21 cellular contexts compared by ENCODE assay signal in genomic region chr2:84498150-84498799, GRCh38. TPM values are rescaled to one million over a fixed set of nuclear protein-coding genes. Genes with fewer than 3 reads are reported as not detected.
A peak's percentile ranks its signal among the peaks of the same experiment; 100 is the strongest.
DNase-seq lines count a peak whose midpoint lies in the region; ATAC-seq and TF ChIP-seq lines count a peak whose summit lies in the region.
"Had no signal": no experiment of that assay in that cellular context is flagged by ENCODE, and none has a peak within 500 bp of the region (broad histone marks: within the 10 kb centered on the region; RNA-seq: fewer than 3 reads in every experiment).

No MANE protein-coding gene starts in this region.

- peak overlapping the region; percentile 43 for H3K27ac Mint-ChIP-seq in CD4-positive, alpha-beta T cell
- H3K27ac Mint-ChIP-seq in naive thymus-derived CD8-positive, alpha-beta T cell = peak overlapping the region; percentile 6 to 77 (median 46)

- CTCF ChIA-PET in CD4-positive, alpha-beta T cell (lab: Charles Lee) = interaction anchor here (0.8 to 1.9 kb wide), 4 partner anchors 16 to 428 kb away, joined by 3 to 18 read pairs (median 6); no protein-coding TSS in a partner anchor

- peaks cover 12% of the 10 kb centered on the region for H3K9me3 Mint-ChIP-seq in activated T-cell treated with anti-CD3 and anti-CD28 coated beads, Interleukin-2, amount 50 U/mL, for 4 hours
- peaks cover 1% of the 10 kb centered on the region for H3K9me3 Mint-ChIP-seq in CD4-positive, alpha-beta T cell
- peaks cover 0 to 10% (median 2%) of the 10 kb centered on the region in 9 donors for H3K9me3 Mint-ChIP-seq in naive thymus-derived CD8-positive, alpha-beta T cell

- ATAC-seq in activated T-cell treated with anti-CD3 and anti-CD28 coated beads, Interleukin-2, amount 50 U/mL, for 4 hours = peak; percentile 46 to 51
- ATAC-seq in CD4-positive, alpha-beta T cell (ENCODE audit: poor library complexity) = no peak
- no peak for ATAC-seq in naive thymus-derived CD8-positive, alpha-beta T cell
- no peak for ATAC-seq in HG03097 (IDR thresholded peaks at IDR 0.05; ENCODE audit: low FRiP score, unreplicated experiment)
- ATAC-seq: A549, PC-3 had no signal

- H3K4me1 ChIP-seq in OCI-LY3 (ENCODE audit: low read length) = peaks cover 45% of the 10 kb centered on the region
- H3K4me1 ChIP-seq: BLaER1 had no signal

- no peaks in the 10 kb centered on the region for H3K9me3 ChIP-seq in CD4-positive, alpha-beta T cell (ENCODE audit: control insufficient read depth, low read length)
- H3K9me3 ChIP-seq in OCI-LY3 (ENCODE audit: insufficient read depth, low read length) = peaks cover under 1% of the 10 kb centered on the region; the same call in 1 of the 2 replicates
- H3K9me3 ChIP-seq: A549, BLaER1, MG63 had no signal

- H3K27me3 Mint-ChIP-seq in activated T-cell treated with anti-CD3 and anti-CD28 coated beads, Interleukin-2, amount 50 U/mL, for 4 hours (ENCODE audit: low read depth) = no peaks in the 10 kb centered on the region
- H3K27me3 Mint-ChIP-seq in CD4-positive, alpha-beta T cell = no peaks in the 10 kb centered on the region
- H3K27me3 Mint-ChIP-seq in naive thymus-derived CD8-positive, alpha-beta T cell = peaks cover 0 to 3% (median 0%) of the 10 kb centered on the region in 5 donors

- H3K79me2 ChIP-seq in OCI-LY3 (ENCODE audit: low read length) = no peaks in the 10 kb centered on the region

- peak overlapping the region; percentile 39; the same call in 1 of the 2 replicates for H3K9ac ChIP-seq in OCI-LY3 (ENCODE audit: low read length)
- H3K9ac ChIP-seq: BLaER1 had no signal

- H3K27me3 ChIP-seq in CD4-positive, alpha-beta T cell (ENCODE audit: control insufficient read depth, insufficient read depth, low read length) = no peaks in the 10 kb centered on the region
- H3K27me3 ChIP-seq in OCI-LY3 (ENCODE audit: low read depth, low read length) = no peaks in the 10 kb centered on the region
- H3K27me3 ChIP-seq: BLaER1, MG63 had no signal

- no peaks in the 10 kb centered on the region for H4K20me1 ChIP-seq in OCI-LY3 (ENCODE audit: insufficient read depth, low read length)
- H4K20me1 ChIP-seq: BLaER1 had no signal

- H3K4me3 Mint-ChIP-seq in activated T-cell treated with anti-CD3 and anti-CD28 coated beads, Interleukin-2, amount 50 U/mL, for 4 hours = no peak overlapping the region
- H3K4me3 Mint-ChIP-seq in CD4-positive, alpha-beta T cell = no peak overlapping the region
- no peak overlapping the region for H3K4me3 Mint-ChIP-seq in naive thymus-derived CD8-positive, alpha-beta T cell

- H3K27ac ChIP-seq in CD4-positive, alpha-beta T cell (ENCODE audit: low read depth, low read length) = no peak overlapping the region
- H3K27ac ChIP-seq in OCI-LY3 (ENCODE audit: low read length) = peak overlapping the region; percentile 91
- H3K27ac ChIP-seq: A549, BLaER1 had no signal

- DNase-seq in activated T-cell treated with anti-CD3 and anti-CD28 coated beads, Interleukin-2, amount 50 U/mL, for 4 hours = no peak
- DNase-seq in activated T-cell treated with anti-CD3 and anti-CD28 coated beads for 4 hours (no peak), kidney tubule cell (ENCODE audit: low spot score) (no peak)
- DNase-seq in CD4-positive, alpha-beta T cell = no peak
- no peak for DNase-seq in naive thymus-derived CD8-positive, alpha-beta T cell
- DNase-seq: DND-41, H7, Kasumi-1, MG63, NCI-H1048, NCI-H1436, NCI-H2029, NCI-H345, NCI-H524 treated with DMSO at 0.1 percent for 48 hours, PC-3, RPMI8226, SHP77 treated with DMSO at 0.1 percent for 48 hours had no signal

- peaks cover 2% of the 10 kb centered on the region for H3K36me3 Mint-ChIP-seq in activated T-cell treated with anti-CD3 and anti-CD28 coated beads, Interleukin-2, amount 50 U/mL, for 4 hours (ENCODE audit: insufficient read depth)
- H3K36me3 Mint-ChIP-seq in CD4-positive, alpha-beta T cell (ENCODE audit: low read depth) = no peaks in the 10 kb centered on the region
- peaks cover 0 to 7% (median 2%) of the 10 kb centered on the region in 3 donors for H3K36me3 Mint-ChIP-seq in naive thymus-derived CD8-positive, alpha-beta T cell

- H3K4me1 Mint-ChIP-seq in activated T-cell treated with anti-CD3 and anti-CD28 coated beads, Interleukin-2, amount 50 U/mL, for 4 hours (ENCODE audit: low read depth) = peaks cover 10% of the 10 kb centered on the region
- H3K4me1 Mint-ChIP-seq in CD4-positive, alpha-beta T cell (ENCODE audit: low read depth) = peaks cover 27% of the 10 kb centered on the region
- peaks cover 6 to 19% (median 17%) of the 10 kb centered on the region in 4 donors for H3K4me1 Mint-ChIP-seq in naive thymus-derived CD8-positive, alpha-beta T cell

- intact Hi-C loops in CD4-positive, alpha-beta T cell (cut with DNase I, micrococcal nuclease) = loop anchor here in 1 of 2 experiments (5.0 kb wide), 2 partner anchors 244 to 799 kb away; no protein-coding TSS in a partner anchor

- peak overlapping the region; percentile 47 for H3K4me2 ChIP-seq in OCI-LY3 (ENCODE audit: low read length)
- H3K4me2 ChIP-seq: A549, BLaER1 had no signal

- peak overlapping the region; percentile 12; the same call in 1 of the 2 replicates for H2AFZ ChIP-seq in OCI-LY3 (ENCODE audit: low read depth, low read length)

- no peak overlapping the region; the same call in 1 of the 2 replicates for H3K4me3 ChIP-seq in OCI-LY3 (ENCODE audit: low read length)
- H3K4me3 ChIP-seq: A549, BLaER1, MG63 had no signal

- POLR2A ChIA-PET in CD4-positive, alpha-beta T cell (lab: Charles Lee) = interaction anchor here (1.1 to 2.3 kb wide), 4 partner anchors 364 to 428 kb away, joined by 5 to 10 read pairs (median 6); no protein-coding TSS in a partner anchor
- POLR2A ChIA-PET in naive thymus-derived CD8-positive, alpha-beta T cell (lab: Charles Lee) = interaction anchor here (1.4 to 1.9 kb wide), 2 partner anchors 325 to 382 kb away, joined by 3 to 13 read pairs; partner anchors contain the start of gene TRABD2A

- H3K36me3 ChIP-seq in OCI-LY3 (replicated peaks; ENCODE audit: low read depth, low read length) = no peaks in the 10 kb centered on the region
- H3K36me3 ChIP-seq: BLaER1, MG63 had no signal

- TF ChIP-seq CTCF in CD4-positive, alpha-beta T cell (IDR thresholded peaks at IDR 0.05) = no peak
- no peak for TF ChIP-seq CTCF in OCI-LY3 (IDR thresholded peaks at IDR 0.05; ENCODE audit: low read depth, low read length)

RNA-seq across cellular contexts. Expression of gene DNAH6, which starts 18.0 kb away (rescaled TPM):
- under 1 TPM; 0.03 to 0.19 (median 0.11) TPM for total RNA-seq in activated T-cell treated with anti-CD3 and anti-CD28 coated beads, Interleukin-2, amount 50 U/mL, for 4 hours
- 1 to 10 TPM in 1 of 2 experiments, under 1 TPM in 1; 0.59 to 1.2 TPM for total RNA-seq in CD4-positive, alpha-beta T cell
- total RNA-seq in naive thymus-derived CD8-positive, alpha-beta T cell = 1 to 10 TPM; 1.2 to 1.5 TPM
- polyA plus RNA-seq in naive thymus-derived CD8-positive, alpha-beta T cell = 1 to 10 TPM in 2 of 3 donors, under 1 TPM in 1; 0.74 to 1.6 (median 1.1) TPM
- total RNA-seq: PC-3 had no signal

RNA-seq across cellular contexts. Expression of gene SUCLG1, which starts 39.2 kb away (rescaled TPM):
- 10 to 100 TPM; 63.2 to 70.3 (median 69.3) TPM for total RNA-seq in activated T-cell treated with anti-CD3 and anti-CD28 coated beads, Interleukin-2, amount 50 U/mL, for 4 hours
- 10 to 100 TPM; 34.2 to 37.1 TPM for total RNA-seq in CD4-positive, alpha-beta T cell
- 10 to 100 TPM; 44.0 to 50.4 TPM for total RNA-seq in naive thymus-derived CD8-positive, alpha-beta T cell
- polyA plus RNA-seq in naive thymus-derived CD8-positive, alpha-beta T cell = 10 to 100 TPM; 89.7 to 93.7 (median 92.8) TPM

Comparison
In these comparisons a context has a peak if more than half of its experiments do, and no peak if none do; other contexts are left out.
1. ATAC-seq: peak in activated T-cell treated with anti-CD3 and anti-CD28 coated beads, Interleukin-2, amount 50 U/mL, for 4 hours (2 of 2); none in CD4-positive, alpha-beta T cell (single experiment), naive thymus-derived CD8-positive, alpha-beta T cell (0 of 2) and HG03097 (single experiment).